Comparison of ENCODE assay signal across 1 cellular context in the genomic region with DNA sequence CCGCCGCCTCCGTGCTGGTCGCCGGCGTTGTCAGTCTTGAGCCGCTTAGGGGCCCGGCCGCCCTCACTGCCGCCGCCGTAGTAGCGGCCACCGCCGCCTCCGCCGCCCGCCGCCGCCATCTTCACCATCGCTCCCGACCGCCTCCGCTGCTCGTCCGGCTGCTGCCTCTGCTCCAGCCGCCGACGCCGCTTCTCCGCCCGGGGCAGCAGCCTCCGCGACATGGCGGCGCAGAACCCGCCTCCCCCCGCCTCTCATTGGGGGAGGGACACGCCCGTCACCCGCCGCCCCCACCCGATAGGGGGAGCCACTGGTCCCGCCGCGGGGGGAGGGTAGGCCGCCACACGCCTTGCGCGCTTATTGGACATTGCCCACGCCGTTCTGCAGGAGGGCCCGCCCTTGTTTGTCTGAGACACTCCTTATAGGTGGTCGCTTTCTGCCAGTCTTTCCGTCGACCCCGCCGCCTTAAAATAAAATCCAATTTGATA.
TF ChIP-seq lines count a peak whose summit lies in the region.

A gene (minus strand): TSS at position 241 of the 485 bp plus-strand sequence. CDS start 20 bp downstream, at position 221.

TF ChIP-seq in HepG2, 621 proteins besides CTCF, POLR2A, EP300 and RAD21 (continued from another document and continues in another):
- TF ChIP-seq, protein P1, sequence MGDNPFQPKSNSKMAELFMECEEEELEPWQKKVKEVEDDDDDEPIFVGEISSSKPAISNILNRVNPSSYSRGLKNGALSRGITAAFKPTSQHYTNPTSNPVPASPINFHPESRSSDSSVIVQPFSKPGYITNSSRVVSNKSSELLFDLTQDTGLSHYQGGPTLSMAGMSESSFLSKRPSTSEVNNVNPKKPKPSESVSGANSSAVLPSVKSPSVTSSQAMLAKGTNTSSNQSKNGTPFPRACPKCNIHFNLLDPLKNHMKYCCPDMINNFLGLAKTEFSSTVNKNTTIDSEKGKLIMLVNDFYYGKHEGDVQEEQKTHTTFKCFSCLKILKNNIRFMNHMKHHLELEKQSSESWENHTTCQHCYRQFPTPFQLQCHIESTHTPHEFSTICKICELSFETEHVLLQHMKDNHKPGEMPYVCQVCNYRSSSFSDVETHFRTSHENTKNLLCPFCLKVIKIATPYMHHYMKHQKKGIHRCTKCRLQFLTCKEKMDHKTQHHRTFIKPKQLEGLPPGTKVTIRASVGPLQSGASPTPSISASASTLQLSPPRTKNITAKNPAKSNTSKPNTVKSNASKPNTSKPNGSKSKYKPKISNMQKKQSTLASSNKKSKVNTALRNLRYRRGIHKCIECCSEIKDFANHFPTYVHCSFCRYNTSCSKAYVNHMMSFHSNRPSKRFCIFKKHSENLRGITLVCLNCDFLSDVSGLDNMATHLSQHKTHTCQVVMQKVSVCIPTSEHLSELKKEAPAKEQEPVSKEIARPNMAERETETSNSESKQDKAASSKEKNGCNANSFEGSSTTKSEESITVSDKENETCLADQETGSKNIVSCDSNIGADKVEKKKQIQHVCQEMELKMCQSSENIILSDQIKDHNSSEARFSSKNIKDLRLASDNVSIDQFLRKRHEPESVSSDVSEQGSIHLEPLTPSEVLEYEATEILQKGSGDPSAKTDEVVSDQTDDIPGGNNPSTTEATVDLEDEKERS (CRISPR knock-in tag; IDR thresholded peaks at IDR 0.05), result no peak; the same call in 1 of the 2 replicates
- TF ChIP-seq PHF5A (CRISPR knock-in tag; IDR thresholded peaks at IDR 0.05; ENCODE audit: low read depth, unreplicated experiment) (peak; percentile 83), ZNF749 (CRISPR knock-in tag; IDR thresholded peaks at IDR 0.05; ENCODE audit: borderline replicate concordance) (peak; percentile 62; the same call in 1 of the 2 replicates), TBL1XR1 (IDR thresholded peaks at IDR 0.05; ENCODE audit: borderline replicate concordance, low read length, partially characterized antibody) (no peak), KDM3A (CRISPR knock-in tag; IDR thresholded peaks at IDR 0.05; ENCODE audit: low read depth) (0 out of 2 replicates have a peak, but pooled peaks have one; percentile 9), REL (CRISPR knock-in tag; conservative IDR thresholded peaks at IDR 0.05) (no peak), ZFP90 (CRISPR knock-in tag; IDR thresholded peaks at IDR 0.05; ENCODE audit: borderline replicate concordance) (no peak; the same call in 1 of the 2 replicates), ZNF552 (CRISPR knock-in tag; IDR thresholded peaks at IDR 0.05; ENCODE audit: borderline replicate concordance) (no peak), KDM2A (CRISPR knock-in tag; IDR thresholded peaks at IDR 0.05; ENCODE audit: borderline replicate concordance, low read depth) (peak; percentile 32; the same call in 1 of the 2 replicates), CHCHD3 (CRISPR knock-in tag; IDR thresholded peaks at IDR 0.05) (0 out of 2 replicates have a peak, but pooled peaks have one; percentile 51), SOX13 (IDR thresholded peaks at IDR 0.05) (no peak), SOX13 (CRISPR knock-in tag; conservative IDR thresholded peaks at IDR 0.05 in 1 of 2, IDR thresholded peaks at IDR 0.05 in 1 of 2) (no peak; a peak in 1 of 4 replicates), AGO2 (optimal IDR thresholded peaks at IDR 0.05; ENCODE audit: low read depth, low read length) (peak; percentile 93), ZNF772 (CRISPR knock-in tag; IDR thresholded peaks at IDR 0.05) (0 out of 2 replicates have a peak, but pooled peaks have one; percentile 29), ZNF607 (CRISPR knock-in tag; IDR thresholded peaks at IDR 0.05; ENCODE audit: borderline replicate concordance) (0 out of 2 replicates have a peak, but pooled peaks have one; percentile 58), KAT7 (CRISPR knock-in tag; IDR thresholded peaks at IDR 0.05; ENCODE audit: borderline replicate concordance) (peak; percentile 64; the same call in 1 of the 2 replicates), NBN (conservative IDR thresholded peaks at IDR 0.05) (no peak), PHF8 (CRISPR knock-in tag; IDR thresholded peaks at IDR 0.05) (peak; percentile 36), NR3C1 (CRISPR knock-in tag; IDR thresholded peaks at IDR 0.05) (no peak), ZNF788 (CRISPR knock-in tag; IDR thresholded peaks at IDR 0.05; ENCODE audit: borderline replicate concordance) (peak; percentile 76; the same call in 1 of the 2 replicates), KAT2B (IDR thresholded peaks at IDR 0.05; ENCODE audit: borderline replicate concordance, low read depth, low read length) (no peak), FIP1L1 (IDR thresholded peaks at IDR 0.05; ENCODE audit: borderline replicate concordance, insufficient read depth, low read depth, low read length) (no peak), HOXA9 (CRISPR knock-in tag; IDR thresholded peaks at IDR 0.05; ENCODE audit: borderline replicate concordance) (no peak), ZNF891 (CRISPR knock-in tag; IDR thresholded peaks at IDR 0.05) (no peak), SALL1 (CRISPR knock-in tag; IDR thresholded peaks at IDR 0.05) (0 out of 2 replicates have a peak, but pooled peaks have one; percentile 9), GTF2F1 (IDR thresholded peaks at IDR 0.05; ENCODE audit: low read length) (no peak), KDM5B (CRISPR knock-in tag; IDR thresholded peaks at IDR 0.05; ENCODE audit: borderline replicate concordance) (peak; percentile 15; the same call in 1 of the 2 replicates), ZNF10 (CRISPR knock-in tag; IDR thresholded peaks at IDR 0.05; ENCODE audit: borderline replicate concordance, low read depth) (no peak), ARNT2 (CRISPR knock-in tag; IDR thresholded peaks at IDR 0.05; ENCODE audit: low read depth) (peak; percentile 66), ZNF563 (CRISPR knock-in tag; IDR thresholded peaks at IDR 0.05) (peak; percentile 88; the same call in 1 of the 2 replicates), NR2F1 (CRISPR knock-in tag; IDR thresholded peaks at IDR 0.05) (no peak), ZSCAN20 (CRISPR knock-in tag; IDR thresholded peaks at IDR 0.05; ENCODE audit: borderline replicate concordance) (no peak), CBFB (CRISPR knock-in tag; IDR thresholded peaks at IDR 0.05) (peak; percentile 38; the same call in 1 of the 2 replicates), SP5 (CRISPR knock-in tag; IDR thresholded peaks at IDR 0.05; ENCODE audit: borderline replicate concordance, low read depth) (peak; percentile 55; the same call in 1 of the 2 replicates), HNF4A (CRISPR knock-in tag; IDR thresholded peaks at IDR 0.05) (no peak), ZNF703 (CRISPR knock-in tag; IDR thresholded peaks at IDR 0.05; ENCODE audit: borderline replicate concordance) (0 out of 2 replicates have a peak, but pooled peaks have one; percentile 14)
- TF ChIP-seq, protein P2, sequence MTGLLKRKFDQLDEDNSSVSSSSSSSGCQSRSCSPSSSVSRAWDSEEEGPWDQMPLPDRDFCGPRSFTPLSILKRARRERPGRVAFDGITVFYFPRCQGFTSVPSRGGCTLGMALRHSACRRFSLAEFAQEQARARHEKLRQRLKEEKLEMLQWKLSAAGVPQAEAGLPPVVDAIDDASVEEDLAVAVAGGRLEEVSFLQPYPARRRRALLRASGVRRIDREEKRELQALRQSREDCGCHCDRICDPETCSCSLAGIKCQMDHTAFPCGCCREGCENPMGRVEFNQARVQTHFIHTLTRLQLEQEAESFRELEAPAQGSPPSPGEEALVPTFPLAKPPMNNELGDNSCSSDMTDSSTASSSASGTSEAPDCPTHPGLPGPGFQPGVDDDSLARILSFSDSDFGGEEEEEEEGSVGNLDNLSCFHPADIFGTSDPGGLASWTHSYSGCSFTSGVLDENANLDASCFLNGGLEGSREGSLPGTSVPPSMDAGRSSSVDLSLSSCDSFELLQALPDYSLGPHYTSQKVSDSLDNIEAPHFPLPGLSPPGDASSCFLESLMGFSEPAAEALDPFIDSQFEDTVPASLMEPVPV (CRISPR knock-in tag; IDR thresholded peaks at IDR 0.05), result no peak
- TF ChIP-seq, protein P3, sequence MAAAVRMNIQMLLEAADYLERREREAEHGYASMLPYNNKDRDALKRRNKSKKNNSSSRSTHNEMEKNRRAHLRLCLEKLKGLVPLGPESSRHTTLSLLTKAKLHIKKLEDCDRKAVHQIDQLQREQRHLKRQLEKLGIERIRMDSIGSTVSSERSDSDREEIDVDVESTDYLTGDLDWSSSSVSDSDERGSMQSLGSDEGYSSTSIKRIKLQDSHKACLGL (CRISPR knock-in tag; IDR thresholded peaks at IDR 0.05), result peak; percentile 9; the same call in 1 of the 2 replicates
- TF ChIP-seq, protein P4, sequence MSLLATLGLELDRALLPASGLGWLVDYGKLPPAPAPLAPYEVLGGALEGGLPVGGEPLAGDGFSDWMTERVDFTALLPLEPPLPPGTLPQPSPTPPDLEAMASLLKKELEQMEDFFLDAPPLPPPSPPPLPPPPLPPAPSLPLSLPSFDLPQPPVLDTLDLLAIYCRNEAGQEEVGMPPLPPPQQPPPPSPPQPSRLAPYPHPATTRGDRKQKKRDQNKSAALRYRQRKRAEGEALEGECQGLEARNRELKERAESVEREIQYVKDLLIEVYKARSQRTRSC (CRISPR knock-in tag; IDR thresholded peaks at IDR 0.05; ENCODE audit: low read depth), result no peak
- TF ChIP-seq, protein P5, sequence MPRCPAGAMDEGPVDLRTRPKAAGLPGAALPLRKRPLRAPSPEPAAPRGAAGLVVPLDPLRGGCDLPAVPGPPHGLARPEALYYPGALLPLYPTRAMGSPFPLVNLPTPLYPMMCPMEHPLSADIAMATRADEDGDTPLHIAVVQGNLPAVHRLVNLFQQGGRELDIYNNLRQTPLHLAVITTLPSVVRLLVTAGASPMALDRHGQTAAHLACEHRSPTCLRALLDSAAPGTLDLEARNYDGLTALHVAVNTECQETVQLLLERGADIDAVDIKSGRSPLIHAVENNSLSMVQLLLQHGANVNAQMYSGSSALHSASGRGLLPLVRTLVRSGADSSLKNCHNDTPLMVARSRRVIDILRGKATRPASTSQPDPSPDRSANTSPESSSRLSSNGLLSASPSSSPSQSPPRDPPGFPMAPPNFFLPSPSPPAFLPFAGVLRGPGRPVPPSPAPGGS (CRISPR knock-in tag; IDR thresholded peaks at IDR 0.05), result peak; percentile 40; the same call in 1 of the 2 replicates
- TF ChIP-seq, protein P6, sequence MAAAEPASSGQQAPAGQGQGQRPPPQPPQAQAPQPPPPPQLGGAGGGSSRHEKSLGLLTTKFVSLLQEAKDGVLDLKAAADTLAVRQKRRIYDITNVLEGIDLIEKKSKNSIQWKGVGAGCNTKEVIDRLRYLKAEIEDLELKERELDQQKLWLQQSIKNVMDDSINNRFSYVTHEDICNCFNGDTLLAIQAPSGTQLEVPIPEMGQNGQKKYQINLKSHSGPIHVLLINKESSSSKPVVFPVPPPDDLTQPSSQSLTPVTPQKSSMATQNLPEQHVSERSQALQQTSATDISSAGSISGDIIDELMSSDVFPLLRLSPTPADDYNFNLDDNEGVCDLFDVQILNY (CRISPR knock-in tag; conservative IDR thresholded peaks at IDR 0.05), result no peak
- TF ChIP-seq, protein P7, sequence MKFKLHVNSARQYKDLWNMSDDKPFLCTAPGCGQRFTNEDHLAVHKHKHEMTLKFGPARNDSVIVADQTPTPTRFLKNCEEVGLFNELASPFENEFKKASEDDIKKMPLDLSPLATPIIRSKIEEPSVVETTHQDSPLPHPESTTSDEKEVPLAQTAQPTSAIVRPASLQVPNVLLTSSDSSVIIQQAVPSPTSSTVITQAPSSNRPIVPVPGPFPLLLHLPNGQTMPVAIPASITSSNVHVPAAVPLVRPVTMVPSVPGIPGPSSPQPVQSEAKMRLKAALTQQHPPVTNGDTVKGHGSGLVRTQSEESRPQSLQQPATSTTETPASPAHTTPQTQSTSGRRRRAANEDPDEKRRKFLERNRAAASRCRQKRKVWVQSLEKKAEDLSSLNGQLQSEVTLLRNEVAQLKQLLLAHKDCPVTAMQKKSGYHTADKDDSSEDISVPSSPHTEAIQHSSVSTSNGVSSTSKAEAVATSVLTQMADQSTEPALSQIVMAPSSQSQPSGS (CRISPR knock-in tag; IDR thresholded peaks at IDR 0.05), result 0 out of 2 replicates have a peak, but pooled peaks have one; percentile 6
- TF ChIP-seq, protein P8, sequence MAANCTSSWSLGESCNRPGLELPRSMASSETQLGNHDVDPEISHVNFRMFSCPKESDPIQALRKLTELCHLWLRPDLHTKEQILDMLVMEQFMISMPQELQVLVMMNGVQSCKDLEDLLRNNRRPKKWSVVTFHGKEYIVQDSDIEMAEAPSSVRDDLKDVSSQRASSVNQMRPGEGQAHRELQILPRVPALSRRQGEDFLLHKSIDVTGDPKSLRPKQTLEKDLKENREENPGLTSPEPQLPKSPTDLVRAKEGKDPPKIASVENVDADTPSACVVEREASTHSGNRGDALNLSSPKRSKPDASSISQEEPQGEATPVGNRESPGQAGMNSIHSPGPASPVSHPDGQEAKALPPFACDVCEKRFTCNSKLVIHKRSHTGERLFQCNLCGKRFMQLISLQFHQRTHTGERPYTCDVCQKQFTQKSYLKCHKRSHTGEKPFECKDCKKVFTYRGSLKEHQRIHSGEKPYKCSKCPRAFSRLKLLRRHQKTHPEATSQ (CRISPR knock-in tag; IDR thresholded peaks at IDR 0.05; ENCODE audit: borderline replicate concordance), result no peak
- TF ChIP-seq, protein P9, sequence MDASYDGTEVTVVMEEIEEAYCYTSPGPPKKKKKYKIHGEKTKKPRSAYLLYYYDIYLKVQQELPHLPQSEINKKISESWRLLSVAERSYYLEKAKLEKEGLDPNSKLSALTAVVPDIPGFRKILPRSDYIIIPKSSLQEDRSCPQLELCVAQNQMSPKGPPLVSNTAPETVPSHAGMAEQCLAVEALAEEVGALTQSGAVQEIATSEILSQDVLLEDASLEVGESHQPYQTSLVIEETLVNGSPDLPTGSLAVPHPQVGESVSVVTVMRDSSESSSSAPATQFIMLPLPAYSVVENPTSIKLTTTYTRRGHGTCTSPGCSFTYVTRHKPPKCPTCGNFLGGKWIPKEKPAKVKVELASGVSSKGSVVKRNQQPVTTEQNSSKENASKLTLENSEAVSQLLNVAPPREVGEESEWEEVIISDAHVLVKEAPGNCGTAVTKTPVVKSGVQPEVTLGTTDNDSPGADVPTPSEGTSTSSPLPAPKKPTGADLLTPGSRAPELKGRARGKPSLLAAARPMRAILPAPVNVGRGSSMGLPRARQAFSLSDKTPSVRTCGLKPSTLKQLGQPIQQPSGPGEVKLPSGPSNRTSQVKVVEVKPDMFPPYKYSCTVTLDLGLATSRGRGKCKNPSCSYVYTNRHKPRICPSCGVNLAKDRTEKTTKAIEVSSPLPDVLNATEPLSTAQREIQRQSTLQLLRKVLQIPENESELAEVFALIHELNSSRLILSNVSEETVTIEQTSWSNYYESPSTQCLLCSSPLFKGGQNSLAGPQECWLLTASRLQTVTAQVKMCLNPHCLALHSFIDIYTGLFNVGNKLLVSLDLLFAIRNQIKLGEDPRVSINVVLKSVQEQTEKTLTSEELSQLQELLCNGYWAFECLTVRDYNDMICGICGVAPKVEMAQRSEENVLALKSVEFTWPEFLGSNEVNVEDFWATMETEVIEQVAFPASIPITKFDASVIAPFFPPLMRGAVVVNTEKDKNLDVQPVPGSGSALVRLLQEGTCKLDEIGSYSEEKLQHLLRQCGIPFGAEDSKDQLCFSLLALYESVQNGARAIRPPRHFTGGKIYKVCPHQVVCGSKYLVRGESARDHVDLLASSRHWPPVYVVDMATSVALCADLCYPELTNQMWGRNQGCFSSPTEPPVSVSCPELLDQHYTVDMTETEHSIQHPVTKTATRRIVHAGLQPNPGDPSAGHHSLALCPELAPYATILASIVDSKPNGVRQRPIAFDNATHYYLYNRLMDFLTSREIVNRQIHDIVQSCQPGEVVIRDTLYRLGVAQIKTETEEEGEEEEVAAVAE (CRISPR knock-in tag; IDR thresholded peaks at IDR 0.05; ENCODE audit: borderline replicate concordance), result peak; percentile 99
